Comparison of ENCODE assay signal across 1 cellular context in the genomic region with DNA sequence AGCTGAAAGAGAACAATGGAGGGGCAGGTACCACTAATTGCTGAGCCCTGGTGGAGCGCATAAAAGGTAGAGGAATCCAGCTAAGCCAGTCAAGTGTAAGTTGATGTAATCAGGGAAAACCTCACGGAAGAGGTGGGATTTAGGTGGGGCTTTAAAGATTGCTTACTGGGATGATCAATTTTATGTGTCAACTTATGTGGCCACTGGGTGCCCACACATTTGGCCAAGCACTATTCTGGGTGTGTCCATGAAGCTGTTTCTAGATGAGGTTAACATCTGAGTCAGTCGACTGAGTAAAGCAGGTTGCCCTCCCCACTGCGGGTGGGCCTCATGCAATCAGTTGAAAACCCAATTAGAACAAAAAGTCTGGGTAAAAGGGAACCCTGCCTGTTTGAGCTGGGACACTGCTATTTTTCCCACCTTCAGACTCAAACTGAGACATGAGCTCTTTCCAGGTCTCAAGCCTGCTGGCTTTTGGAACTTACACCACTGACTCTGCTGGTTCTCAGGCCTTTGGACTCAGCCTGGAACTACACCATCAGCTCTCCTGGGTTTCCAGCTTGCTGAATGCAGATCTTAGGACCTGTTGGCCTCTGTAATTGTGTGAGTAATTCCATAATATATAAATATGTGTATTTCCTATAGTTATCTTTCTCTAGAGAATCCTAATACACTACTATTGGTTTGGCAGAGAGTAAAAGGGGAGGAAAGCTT.
TF ChIP-seq lines count a peak whose summit lies in the region.

No MANE protein-coding gene starts in this region.

TF ChIP-seq in HCT116, 20 proteins besides CTCF, POLR2A, EP300 and RAD21:
- TF ChIP-seq SP1 (IDR thresholded peaks at IDR 0.05; ENCODE audit: low read depth) (0 out of 2 replicates have a peak, but pooled peaks have one; percentile 36), POLR2AphosphoS5 (IDR thresholded peaks at IDR 0.05; ENCODE audit: low read depth, low read length) (no peak)
